ENCODE assay signal across 18 cellular contexts in genomic region chr16:48430890-48431289, GRCh38.
"Had no signal": no experiment of that assay in that cellular context is flagged by ENCODE, and none has a peak within 500 bp of the region (broad histone marks: within the 10 kb centered on the region; RNA-seq: fewer than 3 reads in every experiment).

No MANE protein-coding gene starts in this region.

- H3K36me3 Mint-ChIP-seq: natural killer cell had no signal

- H3K4me3 ChIP-seq: left ventricle myocardium inferior, upper lobe of left lung had no signal

- H3K36me3 ChIP-seq: left ventricle myocardium inferior, upper lobe of left lung had no signal

- DNase-seq: activated CD4-positive, alpha-beta T cell treated with anti-CD3 and anti-CD28 coated beads, Interleukin-2, amount 10 ng/mL, durations not matched to agents 24 days and 14 days; activated CD4-positive, CD25-positive, alpha-beta regulatory T cell; activated CD8-positive, alpha-beta memory T cell treated with anti-CD3 and anti-CD28 coated beads, Interleukin-2, amount 50 U/mL, for 48 hours; activated T-cell treated with anti-CD3 and anti-CD28 coated beads, Interleukin-2, amount 50 U/mL, for 72 hours; effector memory CD4-positive, alpha-beta T cell; foreskin keratinocyte; glutamatergic neuron; hypothalamus; left ventricle myocardium inferior; mesenchymal stem cell; natural killer cell; stimulated activated CD4-positive, alpha-beta T cell treated with anti-CD3 and anti-CD28 coated beads, Interleukin-2, amount 100 ng/mL, for 48 hours; stimulated activated naive CD4-positive, alpha-beta T cell treated with Interleukin-2 at 50 U/mL for 16 hours; upper lobe of left lung had no signal

- H3K27me3 Mint-ChIP-seq: activated CD4-positive, alpha-beta T cell treated with anti-CD3 and anti-CD28 coated beads, Interleukin-2, amount 10 ng/mL, durations not matched to agents 24 days and 14 days had no signal

- ATAC-seq: activated T-cell treated with anti-CD3 and anti-CD28 coated beads, Interleukin-2, amount 50 U/mL, for 72 hours; foreskin keratinocyte; natural killer cell had no signal

- H3K27ac Mint-ChIP-seq: activated CD4-positive, alpha-beta T cell treated with anti-CD3 and anti-CD28 coated beads, Interleukin-2, amount 10 ng/mL, durations not matched to agents 24 days and 14 days; activated T-cell treated with anti-CD3 and anti-CD28 coated beads, Interleukin-2, amount 50 U/mL, for 72 hours; dendritic cell treated with granulocyte-macrophage colony-stimulating factor and Interleukin-4, amounts not matched to agents 40 ng/mL and 50 ng/mL, for 4 days; natural killer cell; T-helper 2 cell treated with Interferon-gamma antibody and Interleukin-4, amounts not matched to agents 5 μg/mL and 100 μg/mL, for 36 hours had no signal

- H3K4me3 Mint-ChIP-seq: activated CD4-positive, alpha-beta T cell treated with anti-CD3 and anti-CD28 coated beads, Interleukin-2, amount 10 ng/mL, durations not matched to agents 24 days and 14 days; activated T-cell treated with anti-CD3 and anti-CD28 coated beads, Interleukin-2, amount 50 U/mL, for 72 hours; dendritic cell treated with granulocyte-macrophage colony-stimulating factor and Interleukin-4, amounts not matched to agents 40 ng/mL and 50 ng/mL, for 4 days; natural killer cell; T-helper 2 cell treated with Interferon-gamma antibody and Interleukin-4, amounts not matched to agents 5 μg/mL and 100 μg/mL, for 36 hours had no signal

- H3K4me1 ChIP-seq: foreskin keratinocyte, left ventricle myocardium inferior had no signal

- H3K9me3 Mint-ChIP-seq: activated CD4-positive, alpha-beta T cell treated with anti-CD3 and anti-CD28 coated beads, Interleukin-2, amount 10 ng/mL, durations not matched to agents 24 days and 14 days; activated T-cell treated with anti-CD3 and anti-CD28 coated beads, Interleukin-2, amount 50 U/mL, for 72 hours; dendritic cell treated with granulocyte-macrophage colony-stimulating factor and Interleukin-4, amounts not matched to agents 40 ng/mL and 50 ng/mL, for 4 days; natural killer cell; T-helper 2 cell treated with Interferon-gamma antibody and Interleukin-4, amounts not matched to agents 5 μg/mL and 100 μg/mL, for 36 hours had no signal

- FAIRE-seq: astrocyte, bronchial epithelial cell had no signal

- H3K27me3 ChIP-seq: foreskin keratinocyte, upper lobe of left lung had no signal

- H3K27ac ChIP-seq: foreskin keratinocyte, left ventricle myocardium inferior had no signal

- H3K9me3 ChIP-seq: left ventricle myocardium inferior, upper lobe of left lung had no signal
